In the genomic region with DNA sequence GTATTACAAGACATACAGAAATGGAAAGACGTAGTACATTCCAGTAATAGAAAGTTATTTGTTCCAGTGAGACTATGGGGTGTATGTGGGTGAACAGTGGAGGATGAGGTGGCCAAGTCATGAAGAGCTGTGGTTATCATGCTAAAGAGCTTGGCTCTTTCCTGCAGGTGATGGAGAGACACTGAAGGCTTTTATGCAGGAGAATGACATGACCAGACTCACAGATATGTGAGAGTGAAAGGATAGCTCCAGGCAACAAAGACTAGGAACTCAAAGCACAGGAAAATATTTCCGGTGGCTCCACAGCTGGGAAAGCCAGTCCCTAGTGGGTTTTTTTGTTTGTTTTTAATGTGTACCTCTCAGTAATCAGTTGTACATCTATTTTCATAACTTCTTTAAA, we compare ENCODE assay signal across 29 cellular contexts.
"Had no signal": no experiment of that assay in that cellular context is flagged by ENCODE, and none has a peak within 500 bp of the region (broad histone marks: within the 10 kb centered on the region; RNA-seq: fewer than 3 reads in every experiment).

No MANE protein-coding gene starts in this region.

- H3K4me1 ChIP-seq: adrenal gland, ascending aorta, left ventricle myocardium inferior, stomach, vagina had no signal

- DNase-seq: activated CD4-positive, alpha-beta T cell treated with anti-CD3 and anti-CD28 coated beads, Interleukin-2, amount 10 ng/mL, durations not matched to agents 7 days and 5 days; activated naive CD4-positive, alpha-beta T cell; activated T-cell treated with anti-CD3 and anti-CD28 coated beads, Interleukin-2, amount 50 U/mL, for 24 hours; adrenal gland; brain microvascular endothelial cell; caudate nucleus; effector memory CD4-positive, alpha-beta T cell; glutamatergic neuron; immature natural killer cell; kidney glomerular epithelial cell; left ventricle myocardium inferior; midbrain; occipital lobe; posterior cingulate gyrus; sigmoid colon; stimulated activated CD4-positive, alpha-beta T cell treated with anti-CD3 and anti-CD28 coated beads, Interleukin-15, amount 100 ng/mL, for 24 hours; stomach; T-helper 17 cell had no signal

- H3K27me3 Mint-ChIP-seq: activated CD4-positive, alpha-beta T cell treated with anti-CD3 and anti-CD28 coated beads, Interleukin-2, amount 10 ng/mL, durations not matched to agents 7 days and 5 days; natural killer cell treated with Interleukin-12 subunit alpha and Interleukin-12 subunit beta and Interleukin-15 and Interleukin-18, amount 100 ng/mL, for 72 hours; stimulated activated memory B cell treated with anti-CD40 and anti-IgM and Interleukin-4, amounts not matched to agents 10 μg/mL and 1 μg/mL and 100 μg/mL, for 72 hours had no signal

- H3K9me3 ChIP-seq: adrenal gland, ascending aorta, left ventricle myocardium inferior, sigmoid colon, stomach, suprapubic skin, tibial nerve, vagina had no signal

- H3K9me3 Mint-ChIP-seq: activated CD4-positive, alpha-beta T cell treated with anti-CD3 and anti-CD28 coated beads, Interleukin-2, amount 10 ng/mL, durations not matched to agents 7 days and 5 days; activated T-cell treated with anti-CD3 and anti-CD28 coated beads, Interleukin-2, amount 50 U/mL, for 24 hours; activated T-helper 17 cell treated with anti-CD3 and anti-CD28 coated beads, Interleukin-2, amount 50 U/mL, for 72 hours; stimulated activated memory B cell treated with anti-CD40 and anti-IgM and Interleukin-4, amounts not matched to agents 10 μg/mL and 1 μg/mL and 100 μg/mL, for 72 hours had no signal

- H3K27me3 ChIP-seq: ascending aorta, brain microvascular endothelial cell, hepatocyte, sigmoid colon, stomach, suprapubic skin, tibial nerve, vagina had no signal

- H3K4me1 Mint-ChIP-seq: activated CD4-positive, alpha-beta T cell treated with anti-CD3 and anti-CD28 coated beads, Interleukin-2, amount 10 ng/mL, durations not matched to agents 7 days and 5 days; activated T-helper 17 cell treated with anti-CD3 and anti-CD28 coated beads, Interleukin-2, amount 50 U/mL, for 72 hours; immature natural killer cell; stimulated activated memory B cell treated with anti-CD40 and anti-IgM and Interleukin-4, amounts not matched to agents 10 μg/mL and 1 μg/mL and 100 μg/mL, for 72 hours; T-helper 17 cell had no signal

- H3K36me3 ChIP-seq: adrenal gland, ascending aorta, brain microvascular endothelial cell, left ventricle myocardium inferior, sigmoid colon, stomach, suprapubic skin, tibial nerve, vagina had no signal

- H3K79me2 ChIP-seq: hepatocyte had no signal

- H3K27ac Mint-ChIP-seq: activated CD4-positive, alpha-beta T cell treated with anti-CD3 and anti-CD28 coated beads, Interleukin-2, amount 10 ng/mL, durations not matched to agents 7 days and 5 days; activated naive CD8-positive, alpha-beta T cell; activated T-cell treated with anti-CD3 and anti-CD28 coated beads, Interleukin-2, amount 50 U/mL, for 24 hours; activated T-helper 17 cell treated with anti-CD3 and anti-CD28 coated beads, Interleukin-2, amount 50 U/mL, for 72 hours; immature natural killer cell; natural killer cell treated with Interleukin-12 subunit alpha and Interleukin-12 subunit beta and Interleukin-15 and Interleukin-18, amount 100 ng/mL, for 72 hours; stimulated activated memory B cell treated with anti-CD40 and anti-IgM and Interleukin-4, amounts not matched to agents 10 μg/mL and 1 μg/mL and 100 μg/mL, for 72 hours; T-helper 17 cell had no signal

- H2AFZ ChIP-seq: hepatocyte had no signal

- H3K4me3 Mint-ChIP-seq: activated CD4-positive, alpha-beta T cell treated with anti-CD3 and anti-CD28 coated beads, Interleukin-2, amount 10 ng/mL, durations not matched to agents 7 days and 5 days; activated naive CD8-positive, alpha-beta T cell; activated T-cell treated with anti-CD3 and anti-CD28 coated beads, Interleukin-2, amount 50 U/mL, for 24 hours; activated T-helper 17 cell treated with anti-CD3 and anti-CD28 coated beads, Interleukin-2, amount 50 U/mL, for 72 hours; immature natural killer cell; natural killer cell treated with Interleukin-12 subunit alpha and Interleukin-12 subunit beta and Interleukin-15 and Interleukin-18, amount 100 ng/mL, for 72 hours; stimulated activated memory B cell treated with anti-CD40 and anti-IgM and Interleukin-4, amounts not matched to agents 10 μg/mL and 1 μg/mL and 100 μg/mL, for 72 hours; T-helper 17 cell had no signal

- H3K36me3 Mint-ChIP-seq: activated naive CD8-positive, alpha-beta T cell; immature natural killer cell; natural killer cell treated with Interleukin-12 subunit alpha and Interleukin-12 subunit beta and Interleukin-15 and Interleukin-18, amount 100 ng/mL, for 72 hours; stimulated activated memory B cell treated with anti-CD40 and anti-IgM and Interleukin-4, amounts not matched to agents 10 μg/mL and 1 μg/mL and 100 μg/mL, for 72 hours had no signal

- ATAC-seq: activated CD4-positive, CD25-positive, alpha-beta regulatory T cell treated with anti-CD3 and anti-CD28 coated beads, Interleukin-2, amount 50 U/mL, for 24 hours; activated T-helper 17 cell treated with anti-CD3 and anti-CD28 coated beads, Interleukin-2, amount 50 U/mL, for 72 hours; esophagus mucosa; natural killer cell treated with Interleukin-12 subunit alpha and Interleukin-12 subunit beta and Interleukin-15 and Interleukin-18, amount 100 ng/mL, for 72 hours; T-helper 17 cell had no signal

- H3K27ac ChIP-seq: adrenal gland, ascending aorta, brain microvascular endothelial cell, hepatocyte, left ventricle myocardium inferior, sigmoid colon, stomach, suprapubic skin, tibial nerve, vagina had no signal

- H3K4me3 ChIP-seq: adrenal gland, ascending aorta, hepatocyte, sigmoid colon, stomach, suprapubic skin, tibial nerve, vagina had no signal
